20 cellular contexts compared by ENCODE assay signal in genomic region chr11:66609951-66610617, GRCh38. TPM values are rescaled to one million over a fixed set of nuclear protein-coding genes. Genes with fewer than 3 reads are reported as not detected.
DNase-seq lines count a peak whose midpoint lies in the region; ATAC-seq, FAIRE-seq and TF ChIP-seq lines count a peak whose summit lies in the region.
"Had no signal": no experiment of that assay in that cellular context is flagged by ENCODE, and none has a peak within 500 bp of the region (broad histone marks: within the 10 kb centered on the region; RNA-seq: fewer than 3 reads in every experiment).

No MANE protein-coding gene starts in this region.

- H3K36me3 ChIP-seq in CD8-positive, alpha-beta T cell (ENCODE audit: insufficient read depth, low read length), result no peaks in the 10 kb centered on the region
- H3K36me3 ChIP-seq: BE2C had no signal

- H3K9me3 Mint-ChIP-seq in CD8-positive, alpha-beta T cell, result no peaks in the 10 kb centered on the region
- H3K9me3 Mint-ChIP-seq in activated CD4-positive, alpha-beta memory T cell treated with anti-CD3 and anti-CD28 coated beads for 36 hours, result no peaks in the 10 kb centered on the region
- no peaks in the 10 kb centered on the region for H3K9me3 Mint-ChIP-seq in neural crest cell

- no peak overlapping the region for H3K27ac ChIP-seq in CD8-positive, alpha-beta T cell (ENCODE audit: low read depth, low read length)
- H3K27ac ChIP-seq: thyroid gland had no signal

- ATAC-seq in CD8-positive, alpha-beta T cell, result no peak

- no peaks in the 10 kb centered on the region for H3K27me3 ChIP-seq in CD8-positive, alpha-beta T cell (ENCODE audit: insufficient read depth, low read length)
- H3K27me3 ChIP-seq: BE2C, thyroid gland had no signal

- no peak for DNase-seq in CD8-positive, alpha-beta T cell
- DNase-seq in GM19239 (ENCODE audit: insufficient read length, low spot score) (no peak), neural crest cell (ENCODE audit: low read depth, low spot score) (no peak), CD1c-positive myeloid dendritic cell (ENCODE audit: extremely low spot score) (no peak), NCI-H446 treated with DMSO at 0.1 percent for 48 hours (lab: John Stamatoyannopoulos, UW) (no peak), epidermal melanocyte (ENCODE audit: insufficient read length, low spot score) (no peak)
- no peak for DNase-seq in activated CD4-positive, alpha-beta memory T cell treated with anti-CD3 and anti-CD28 coated beads for 36 hours
- DNase-seq: activated CD4-positive, CD25-positive, alpha-beta regulatory T cell treated with anti-CD3 and anti-CD28 coated beads, Interleukin-2, amount 50 U/mL, for 72 hours; activated T-cell treated with anti-CD3 and anti-CD28 coated beads for 4 hours; BE2C; H9; NCI-H1694; NCI-H2227 treated with DMSO at 0.1 percent for 48 hours; SHP77; stimulated activated CD4-positive, alpha-beta T cell treated with anti-CD3 and anti-CD28 coated beads, Interleukin-4, amount 100 ng/mL, for 4 hours; stimulated activated CD8-positive, alpha-beta memory T cell treated with anti-CD3 and anti-CD28 coated beads, Interleukin-4, amount 100 ng/mL, for 48 hours; thyroid gland had no signal

- FAIRE-seq in GM19239 (lab: Jason Lieb, UNC), result peak; percentile 72
- FAIRE-seq: HTR-8/SVneo had no signal

- H3K4me1 ChIP-seq in CD8-positive, alpha-beta T cell (ENCODE audit: insufficient read depth, low read length), result no peaks in the 10 kb centered on the region
- H3K4me1 ChIP-seq: BE2C had no signal

- H3K4me3 ChIP-seq in CD8-positive, alpha-beta T cell (ENCODE audit: low read depth, low read length), result no peak overlapping the region
- H3K4me3 ChIP-seq: thyroid gland had no signal

- peaks cover 9% of the 10 kb centered on the region for H3K4me1 Mint-ChIP-seq in CD8-positive, alpha-beta T cell (ENCODE audit: low read depth)
- peaks cover 10% of the 10 kb centered on the region for H3K4me1 Mint-ChIP-seq in activated CD4-positive, alpha-beta memory T cell treated with anti-CD3 and anti-CD28 coated beads for 36 hours (ENCODE audit: low read depth)
- H3K4me1 Mint-ChIP-seq in neural crest cell, result peaks cover under 1% of the 10 kb centered on the region
- H3K4me1 Mint-ChIP-seq: H9 had no signal

- CTCF ChIA-PET in CD8-positive, alpha-beta T cell (lab: Charles Lee), result interaction anchor here (1.0 kb wide), 1 partner anchor 31 kb away, joined by 3 read pairs; no protein-coding TSS in a partner anchor
- CTCF ChIA-PET in activated CD4-positive, alpha-beta memory T cell treated with anti-CD3 and anti-CD28 coated beads for 36 hours (lab: Charles Lee), result interaction anchor here (0.9 kb wide), 1 partner anchor 31 kb away, joined by 3 read pairs; no protein-coding TSS in a partner anchor

- intact Hi-C loops in CD8-positive, alpha-beta T cell (cut with DNase I, micrococcal nuclease), result loop anchor here (10.0 kb wide), 2 partner anchors 895 to 1345 kb away; partner anchors contain the start of genes CDK2AP2 (in 1 of the 2), PITPNM1 (in 1 of the 2) and POLA2 (in 1 of the 2)
- intact Hi-C loops in activated CD4-positive, alpha-beta memory T cell treated with anti-CD3 and anti-CD28 coated beads for 36 hours (cut with micrococcal nuclease), result no loop called here

- H3K4me3 Mint-ChIP-seq in CD8-positive, alpha-beta T cell, result no peak overlapping the region
- no peak overlapping the region for H3K4me3 Mint-ChIP-seq in activated CD4-positive, alpha-beta memory T cell treated with anti-CD3 and anti-CD28 coated beads for 36 hours
- no peak overlapping the region for H3K4me3 Mint-ChIP-seq in neural crest cell
- H3K4me3 Mint-ChIP-seq: H9 had no signal

- peak overlapping the region; percentile 74 for H3K27ac Mint-ChIP-seq in CD8-positive, alpha-beta T cell
- H3K27ac Mint-ChIP-seq in activated CD4-positive, alpha-beta memory T cell treated with anti-CD3 and anti-CD28 coated beads for 36 hours, result peak overlapping the region; percentile 72
- H3K27ac Mint-ChIP-seq in neural crest cell (ENCODE audit: unreplicated experiment), result peak overlapping the region; percentile 11
- H3K27ac Mint-ChIP-seq: H9 had no signal

- H3K36me3 Mint-ChIP-seq in CD8-positive, alpha-beta T cell, result peaks cover 13% of the 10 kb centered on the region
- peaks cover 3% of the 10 kb centered on the region for H3K36me3 Mint-ChIP-seq in activated CD4-positive, alpha-beta memory T cell treated with anti-CD3 and anti-CD28 coated beads for 36 hours
- H3K36me3 Mint-ChIP-seq in neural crest cell (ENCODE audit: low read depth), result peaks cover 2% of the 10 kb centered on the region

- POLR2A ChIA-PET in CD8-positive, alpha-beta T cell (lab: Charles Lee), result interaction anchor here (0.7 kb wide), 1 partner anchor 28 kb away, joined by 4 read pairs; the partner anchor contains the start of gene RBM4
- POLR2A ChIA-PET in activated CD4-positive, alpha-beta memory T cell treated with anti-CD3 and anti-CD28 coated beads for 36 hours (lab: Charles Lee), result interaction anchor here (1.7 kb wide), 1 partner anchor 29 kb away, joined by 4 read pairs; the partner anchor contains the start of gene RBM4

- no peaks in the 10 kb centered on the region for H3K27me3 Mint-ChIP-seq in CD8-positive, alpha-beta T cell (ENCODE audit: low read depth)
- no peaks in the 10 kb centered on the region for H3K27me3 Mint-ChIP-seq in activated CD4-positive, alpha-beta memory T cell treated with anti-CD3 and anti-CD28 coated beads for 36 hours
- H3K27me3 Mint-ChIP-seq in neural crest cell (ENCODE audit: low read depth), result no peaks in the 10 kb centered on the region

- no peak for TF ChIP-seq CTCF in CD8-positive, alpha-beta T cell (IDR thresholded peaks at IDR 0.05)
- TF ChIP-seq CTCF in neural crest cell (conservative IDR thresholded peaks at IDR 0.05), result no peak

- no peaks in the 10 kb centered on the region for H3K9me3 ChIP-seq in CD8-positive, alpha-beta T cell (ENCODE audit: low read length)
- H3K9me3 ChIP-seq: BE2C, thyroid gland had no signal

RNA-seq across cellular contexts. Expression of gene RBM14, which starts 6.3 kb away (rescaled TPM):
- 100 to 1,000 TPM; 198 to 213 TPM for total RNA-seq in CD8-positive, alpha-beta T cell
- total RNA-seq in activated CD4-positive, alpha-beta memory T cell treated with anti-CD3 and anti-CD28 coated beads for 36 hours, result 100 to 1,000 TPM; 114 to 121 TPM
- 157 and 160 TPM in 2 replicates for total RNA-seq in neural crest cell

RNA-seq across cellular contexts. Expression of gene CCS, which starts 17.1 kb away (rescaled TPM):
- 10 to 100 TPM; 30.0 to 32.3 TPM for total RNA-seq in CD8-positive, alpha-beta T cell
- 10 to 100 TPM; 24.2 to 26.9 TPM for total RNA-seq in activated CD4-positive, alpha-beta memory T cell treated with anti-CD3 and anti-CD28 coated beads for 36 hours
- total RNA-seq in neural crest cell, result 47.2 and 49.8 TPM in 2 replicates

RNA-seq across cellular contexts. Expression of gene CCDC87, which starts 17.2 kb away (rescaled TPM):
- total RNA-seq in CD8-positive, alpha-beta T cell, result under 1 TPM; 0.53 to 0.65 TPM
- total RNA-seq in activated CD4-positive, alpha-beta memory T cell treated with anti-CD3 and anti-CD28 coated beads for 36 hours, result under 1 TPM; 0.12 to 0.24 TPM
- 0.93 and 1.1 TPM in 2 replicates for total RNA-seq in neural crest cell
- total RNA-seq: Daoy, skeletal muscle tissue had no signal

RNA-seq across cellular contexts. Expression of gene RBM4, which starts 28.4 kb away (rescaled TPM):
- total RNA-seq in CD8-positive, alpha-beta T cell, result 100 to 1,000 TPM; 183 to 191 TPM
- 10 to 100 TPM; 87.0 to 94.0 TPM for total RNA-seq in activated CD4-positive, alpha-beta memory T cell treated with anti-CD3 and anti-CD28 coated beads for 36 hours
- 268 and 269 TPM in 2 replicates for total RNA-seq in neural crest cell

RNA-seq across cellular contexts. Expression of gene CTSF, which starts 41.7 kb away (rescaled TPM):
- total RNA-seq in CD8-positive, alpha-beta T cell, result 10 to 100 TPM; 13.1 to 14.1 TPM
- total RNA-seq in activated CD4-positive, alpha-beta memory T cell treated with anti-CD3 and anti-CD28 coated beads for 36 hours, result 1 to 10 TPM; 1.4 to 1.5 TPM
- not detected in 2 replicates for total RNA-seq in neural crest cell

Comparison
In these comparisons a context has a peak if more than half of its experiments do, and no peak if none do; other contexts are left out.
1. H3K27ac Mint-ChIP-seq: peak in every context shown above with its lines; median percentile 74 in CD8-positive, alpha-beta T cell; 72 in activated CD4-positive, alpha-beta memory T cell treated with anti-CD3 and anti-CD28 coated beads for 36 hours; 11 in neural crest cell.